ENCODE assay signal across 1 cellular context in the genomic region with DNA sequence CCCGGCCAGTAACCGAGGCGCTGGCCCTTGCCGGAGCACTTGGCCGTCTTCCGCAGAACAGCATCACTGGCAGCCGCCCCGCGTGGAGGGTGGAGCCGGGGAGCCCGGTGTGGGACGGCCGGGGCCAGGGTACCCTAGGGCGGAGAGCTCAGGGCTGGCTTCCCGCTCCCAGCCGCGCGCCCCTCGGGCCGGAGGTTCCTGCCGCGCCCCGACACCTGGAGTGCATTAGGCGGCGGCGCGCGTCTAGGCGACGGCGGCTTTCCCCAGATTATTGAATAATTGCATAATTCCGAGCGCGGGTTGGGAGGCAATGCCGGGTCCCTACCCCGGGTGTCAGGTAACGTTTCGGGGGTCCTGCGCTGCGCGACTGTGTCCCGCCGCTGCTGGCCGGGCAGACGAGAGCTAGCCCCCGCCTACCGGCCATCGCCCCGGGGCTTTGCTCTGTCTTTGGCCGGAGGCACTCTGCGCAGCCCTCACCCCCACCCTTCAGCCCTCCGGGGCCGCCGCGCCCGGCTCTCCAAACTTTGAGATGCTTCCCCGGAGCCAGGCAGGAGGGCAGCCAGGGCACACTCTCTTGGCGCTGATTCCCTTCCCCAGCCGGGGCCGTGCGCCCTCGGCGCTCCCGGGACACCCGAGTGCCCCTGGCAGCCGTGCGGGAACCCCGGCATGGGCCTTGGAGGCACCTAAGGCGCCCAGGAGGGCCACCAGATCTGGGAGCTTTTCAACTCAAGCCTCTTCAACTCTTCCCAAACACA.
TF ChIP-seq lines count a peak whose summit lies in the region.

No MANE protein-coding gene starts in this region.

TF ChIP-seq in SK-N-SH, 30 proteins besides CTCF, POLR2A, EP300 and RAD21 (continued from another document):
- TF ChIP-seq, protein P1, sequence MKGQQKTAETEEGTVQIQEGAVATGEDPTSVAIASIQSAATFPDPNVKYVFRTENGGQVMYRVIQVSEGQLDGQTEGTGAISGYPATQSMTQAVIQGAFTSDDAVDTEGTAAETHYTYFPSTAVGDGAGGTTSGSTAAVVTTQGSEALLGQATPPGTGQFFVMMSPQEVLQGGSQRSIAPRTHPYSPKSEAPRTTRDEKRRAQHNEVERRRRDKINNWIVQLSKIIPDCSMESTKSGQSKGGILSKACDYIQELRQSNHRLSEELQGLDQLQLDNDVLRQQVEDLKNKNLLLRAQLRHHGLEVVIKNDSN (IDR thresholded peaks at IDR 0.05; ENCODE audit: borderline replicate concordance, low read depth) = no peak
- TF ChIP-seq, protein P2, sequence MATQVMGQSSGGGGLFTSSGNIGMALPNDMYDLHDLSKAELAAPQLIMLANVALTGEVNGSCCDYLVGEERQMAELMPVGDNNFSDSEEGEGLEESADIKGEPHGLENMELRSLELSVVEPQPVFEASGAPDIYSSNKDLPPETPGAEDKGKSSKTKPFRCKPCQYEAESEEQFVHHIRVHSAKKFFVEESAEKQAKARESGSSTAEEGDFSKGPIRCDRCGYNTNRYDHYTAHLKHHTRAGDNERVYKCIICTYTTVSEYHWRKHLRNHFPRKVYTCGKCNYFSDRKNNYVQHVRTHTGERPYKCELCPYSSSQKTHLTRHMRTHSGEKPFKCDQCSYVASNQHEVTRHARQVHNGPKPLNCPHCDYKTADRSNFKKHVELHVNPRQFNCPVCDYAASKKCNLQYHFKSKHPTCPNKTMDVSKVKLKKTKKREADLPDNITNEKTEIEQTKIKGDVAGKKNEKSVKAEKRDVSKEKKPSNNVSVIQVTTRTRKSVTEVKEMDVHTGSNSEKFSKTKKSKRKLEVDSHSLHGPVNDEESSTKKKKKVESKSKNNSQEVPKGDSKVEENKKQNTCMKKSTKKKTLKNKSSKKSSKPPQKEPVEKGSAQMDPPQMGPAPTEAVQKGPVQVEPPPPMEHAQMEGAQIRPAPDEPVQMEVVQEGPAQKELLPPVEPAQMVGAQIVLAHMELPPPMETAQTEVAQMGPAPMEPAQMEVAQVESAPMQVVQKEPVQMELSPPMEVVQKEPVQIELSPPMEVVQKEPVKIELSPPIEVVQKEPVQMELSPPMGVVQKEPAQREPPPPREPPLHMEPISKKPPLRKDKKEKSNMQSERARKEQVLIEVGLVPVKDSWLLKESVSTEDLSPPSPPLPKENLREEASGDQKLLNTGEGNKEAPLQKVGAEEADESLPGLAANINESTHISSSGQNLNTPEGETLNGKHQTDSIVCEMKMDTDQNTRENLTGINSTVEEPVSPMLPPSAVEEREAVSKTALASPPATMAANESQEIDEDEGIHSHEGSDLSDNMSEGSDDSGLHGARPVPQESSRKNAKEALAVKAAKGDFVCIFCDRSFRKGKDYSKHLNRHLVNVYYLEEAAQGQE (IDR thresholded peaks at IDR 0.05; ENCODE audit: low read depth, low read length) = no peak
- TF ChIP-seq NRF1 (IDR thresholded peaks at IDR 0.05; ENCODE audit: low read depth, low read length) (no peak), TEAD4 (IDR thresholded peaks at IDR 0.05; ENCODE audit: borderline replicate concordance, insufficient read depth) (no peak), EZH2phosphoT487 (IDR thresholded peaks at IDR 0.05; ENCODE audit: borderline replicate concordance, low read depth) (no peak), MXI1 (IDR thresholded peaks at IDR 0.05; ENCODE audit: low read depth, low read length) (no peak), RCOR1 (IDR thresholded peaks at IDR 0.05; ENCODE audit: low read length) (no peak), YY1 (IDR thresholded peaks at IDR 0.05; ENCODE audit: low read depth) (no peak), FOXJ3 (CRISPR knock-in tag; IDR thresholded peaks at IDR 0.05) (no peak), TCF12 (IDR thresholded peaks at IDR 0.05) (no peak), RXRA (IDR thresholded peaks at IDR 0.05; ENCODE audit: borderline replicate concordance, low read depth) (no peak), GABPA (IDR thresholded peaks at IDR 0.05; ENCODE audit: low read depth) (no peak)
- TF ChIP-seq, protein P3, sequence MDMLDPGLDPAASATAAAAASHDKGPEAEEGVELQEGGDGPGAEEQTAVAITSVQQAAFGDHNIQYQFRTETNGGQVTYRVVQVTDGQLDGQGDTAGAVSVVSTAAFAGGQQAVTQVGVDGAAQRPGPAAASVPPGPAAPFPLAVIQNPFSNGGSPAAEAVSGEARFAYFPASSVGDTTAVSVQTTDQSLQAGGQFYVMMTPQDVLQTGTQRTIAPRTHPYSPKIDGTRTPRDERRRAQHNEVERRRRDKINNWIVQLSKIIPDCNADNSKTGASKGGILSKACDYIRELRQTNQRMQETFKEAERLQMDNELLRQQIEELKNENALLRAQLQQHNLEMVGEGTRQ (IDR thresholded peaks at IDR 0.05; ENCODE audit: borderline replicate concordance, low read depth, low read length) = no peak
